In the genomic region with DNA sequence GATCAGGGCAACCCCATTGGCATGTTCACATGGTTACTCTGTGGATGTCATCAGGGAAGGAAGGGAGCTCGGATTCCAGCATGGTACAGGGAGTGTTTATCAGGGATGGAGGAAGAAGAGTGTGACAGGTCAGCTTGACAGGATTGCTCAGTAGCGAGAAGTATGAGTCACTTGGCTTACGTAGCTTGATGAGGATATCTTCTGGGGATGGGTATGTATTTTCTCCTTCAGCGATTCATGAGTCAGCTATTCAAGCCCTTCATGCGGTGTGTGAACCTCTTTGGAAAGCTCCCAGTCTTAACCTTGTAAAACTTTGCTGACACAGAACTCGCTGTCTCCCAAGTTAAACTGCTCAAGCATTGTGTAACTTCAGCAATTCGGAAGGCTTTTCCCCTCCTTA, we compare ENCODE assay signal across 9 cellular contexts.
DNase-seq lines count a peak whose midpoint lies in the region; ATAC-seq, FAIRE-seq and TF ChIP-seq lines count a peak whose summit lies in the region.
"Had no signal": no experiment of that assay in that cellular context is flagged by ENCODE, and none has a peak within 500 bp of the region (broad histone marks: within the 10 kb centered on the region; RNA-seq: fewer than 3 reads in every experiment).

No MANE protein-coding gene starts in this region.

- FAIRE-seq in HTR-8/SVneo (lab: Jason Lieb, UNC) (peak; percentile 86), D721Med (lab: Jason Lieb, UNC) (no peak)

- H3K36me3 ChIP-seq in mesodermal cell (ENCODE audit: control insufficient read depth, insufficient read depth, low read length), result peaks cover 7% of the 10 kb centered on the region

- WGBS in mesodermal cell (ENCODE audit: insufficient coverage in 2 of 2), 2 experiments, result 58 to 71% methylated on average over 4 to 6 of the region's 7 CpGs

- H3K4me3 ChIP-seq in cardiac fibroblast (replicated peaks in 1 of 2; ENCODE audit: low read depth in 2 of 2, low read length in 2 of 2) (peak overlapping the region in 1 of 2 donors; percentile 22), mesodermal cell (ENCODE audit: extremely low read depth, insufficient read depth, low read length, poor library complexity, severe bottlenecking) (no peak overlapping the region)

- H3K9me3 ChIP-seq in mesodermal cell (ENCODE audit: control insufficient read depth, low read length), result no peaks in the 10 kb centered on the region

- peaks cover 21% of the 10 kb centered on the region for H3K4me1 ChIP-seq in mesodermal cell (ENCODE audit: control insufficient read depth, insufficient read depth, low read length, poor library complexity, severe bottlenecking)

- peak overlapping the region; percentile 92 for H3K27ac ChIP-seq in mesodermal cell (ENCODE audit: low read depth, low read length, severe bottlenecking)

- TF ChIP-seq CTCF in cardiac fibroblast (IDR thresholded peaks at IDR 0.05; ENCODE audit: low read depth, low read length) (no peak), D721Med (IDR thresholded peaks at IDR 0.05; ENCODE audit: insufficient read depth, missing control alignments) (no peak)

- ATAC-seq in HG02588 (IDR thresholded peaks at IDR 0.05; ENCODE audit: unreplicated experiment), result no peak

- DNase-seq in AG08396 (ENCODE audit: low spot score) (peak; percentile 75), HTR-8/SVneo (ENCODE audit: insufficient read length, low spot score) (peak; percentile 92), cardiac fibroblast (ENCODE audit: low read depth in 2 of 2) (peak; percentile 94 to 98), D721Med (ENCODE audit: insufficient read length, low spot score) (no peak), NCI-H524 treated with DMSO at 0.1 percent for 48 hours (lab: John Stamatoyannopoulos, UW) (no peak), middle frontal gyrus (ENCODE audit: extremely low spot score, low spot score) (no peak)
- DNase-seq: DND-41 had no signal

Comparison
In these comparisons a context has a peak if more than half of its experiments do, and no peak if none do; other contexts are left out.
1. DNase-seq: peak in AG08396 (single experiment), HTR-8/SVneo (single experiment) and cardiac fibroblast (2 of 2); none in D721Med (single experiment), NCI-H524 treated with DMSO at 0.1 percent for 48 hours (single experiment) and middle frontal gyrus (single experiment).